ENCODE assay signal across 15 cellular contexts in the genomic region with DNA sequence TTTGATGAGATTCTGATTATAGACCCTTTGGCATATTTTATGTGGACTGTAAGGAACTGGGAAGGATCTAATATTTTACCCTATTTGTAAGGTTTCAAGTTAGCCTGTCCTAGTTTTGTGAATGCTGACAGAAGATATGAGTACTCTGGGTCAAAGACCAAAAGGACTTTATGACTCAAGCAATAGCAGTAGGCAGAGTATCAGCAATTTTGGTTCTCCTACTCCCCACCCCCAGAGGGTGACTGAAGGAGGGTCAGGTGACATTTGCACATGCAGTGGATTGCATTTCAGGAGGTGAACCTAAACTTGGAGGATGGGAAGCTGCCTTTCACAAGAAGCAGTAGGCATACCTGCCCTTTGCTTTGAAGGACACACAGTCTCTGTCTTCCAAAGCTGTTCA.
A peak's percentile ranks its signal among the peaks of the same experiment; 100 is the strongest.
DNase-seq lines count a peak whose midpoint lies in the region; ATAC-seq and TF ChIP-seq lines count a peak whose summit lies in the region.
"Had no signal": no experiment of that assay in that cellular context is flagged by ENCODE, and none has a peak within 500 bp of the region (broad histone marks: within the 10 kb centered on the region; RNA-seq: fewer than 3 reads in every experiment).

No MANE protein-coding gene starts in this region.

- H3K27me3 ChIP-seq in MG63: no peaks in the 10 kb centered on the region
- no peaks in the 10 kb centered on the region for H3K27me3 ChIP-seq in Peyer's patch
- H3K27me3 ChIP-seq: pancreas, suprapubic skin had no signal

- peak overlapping the region; percentile 88 for H3K27ac Mint-ChIP-seq in activated T-helper 2 cell treated with anti-CD3 and anti-CD28 coated beads, Interferon-gamma antibody, Interleukin-2, Interleukin-4, amounts not matched to agents 10 μg/mL and 5 μg/mL and 100 μg/mL, durations not matched to agents 14 hours and 24 hours and 36 hours

- H3K4me1 Mint-ChIP-seq in activated T-helper 2 cell treated with anti-CD3 and anti-CD28 coated beads, Interferon-gamma antibody, Interleukin-2, Interleukin-4, amounts not matched to agents 10 μg/mL and 5 μg/mL and 100 μg/mL, durations not matched to agents 14 hours and 24 hours and 36 hours (ENCODE audit: low read depth): peaks cover 69% of the 10 kb centered on the region

- H3K9me3 ChIP-seq in MG63 (no peaks in the 10 kb centered on the region), Peyer's patch (no peaks in the 10 kb centered on the region)
- H3K9me3 ChIP-seq: pancreas, suprapubic skin had no signal

- peak; percentile 31 for ATAC-seq in HG02798 (IDR thresholded peaks at IDR 0.05; ENCODE audit: poor library complexity, unreplicated experiment)
- ATAC-seq: left ventricle myocardium superior had no signal

- H3K4me3 ChIP-seq in MG63 (no peak overlapping the region), Peyer's patch (no peak overlapping the region)
- H3K4me3 ChIP-seq: pancreas, suprapubic skin had no signal

- peak overlapping the region in 2 of 4 donors; percentile 66 to 73 for H3K27ac ChIP-seq in Peyer's patch
- H3K27ac ChIP-seq: 22Rv1, pancreas, suprapubic skin had no signal

- H3K27me3 Mint-ChIP-seq in activated T-helper 2 cell treated with anti-CD3 and anti-CD28 coated beads, Interferon-gamma antibody, Interleukin-2, Interleukin-4, amounts not matched to agents 10 μg/mL and 5 μg/mL and 100 μg/mL, durations not matched to agents 14 hours and 24 hours and 36 hours (ENCODE audit: low read depth): no peaks in the 10 kb centered on the region

- H3K36me3 Mint-ChIP-seq in activated T-helper 2 cell treated with anti-CD3 and anti-CD28 coated beads, Interferon-gamma antibody, Interleukin-2, Interleukin-4, amounts not matched to agents 10 μg/mL and 5 μg/mL and 100 μg/mL, durations not matched to agents 14 hours and 24 hours and 36 hours (ENCODE audit: low read depth): no peaks in the 10 kb centered on the region

- no peaks in the 10 kb centered on the region for H3K9me3 Mint-ChIP-seq in activated T-helper 2 cell treated with anti-CD3 and anti-CD28 coated beads, Interferon-gamma antibody, Interleukin-2, Interleukin-4, amounts not matched to agents 10 μg/mL and 5 μg/mL and 100 μg/mL, durations not matched to agents 14 hours and 24 hours and 36 hours

- TF ChIP-seq CTCF in Peyer's patch (IDR thresholded peaks at IDR 0.05): no peak

- TF ChIP-seq POLR2A in Peyer's patch (IDR thresholded peaks at IDR 0.05): no peak

- intact Hi-C loops in activated T-helper 2 cell treated with anti-CD3 and anti-CD28 coated beads, Interferon-gamma antibody, Interleukin-2, Interleukin-4, amounts not matched to agents 10 μg/mL and 5 μg/mL and 100 μg/mL, durations not matched to agents 14 hours and 24 hours and 36 hours (cut with micrococcal nuclease): loop anchor here (10.0 kb wide), 1 partner anchor 786 kb away; no protein-coding TSS in a partner anchor

- H3K4me3 Mint-ChIP-seq in activated T-helper 2 cell treated with anti-CD3 and anti-CD28 coated beads, Interferon-gamma antibody, Interleukin-2, Interleukin-4, amounts not matched to agents 10 μg/mL and 5 μg/mL and 100 μg/mL, durations not matched to agents 14 hours and 24 hours and 36 hours (ENCODE audit: low read depth): no peak overlapping the region

- DNase-seq in DMS53 (lab: John Stamatoyannopoulos, UW): peak; percentile 29
- DNase-seq in DMS53 treated with DMSO at 0.1 percent for 48 hours (lab: John Stamatoyannopoulos, UW; ENCODE audit: unreplicated experiment): no peak
- DNase-seq in activated T-helper 2 cell treated with anti-CD3 and anti-CD28 coated beads, Interferon-gamma antibody, Interleukin-2, Interleukin-4, amounts not matched to agents 10 μg/mL and 5 μg/mL and 100 μg/mL, durations not matched to agents 14 hours and 24 hours and 36 hours (ENCODE audit: low spot score): no peak
- DNase-seq in renal cortical epithelial cell (ENCODE audit: low read depth): peak; percentile 70
- no peak for DNase-seq in MG63
- no peak for DNase-seq in Peyer's patch
- DNase-seq in NCI-H82 (lab: John Stamatoyannopoulos, UW): no peak
- DNase-seq: effector CD8-positive, alpha-beta T cell; left ventricle myocardium superior; NCI-H187 treated with DMSO at 0.1 percent for 48 hours; pancreas; stimulated activated CD4-positive, alpha-beta T cell treated with anti-CD3 and anti-CD28 coated beads, Interleukin-4, amount 100 ng/mL, for 1 hour had no signal

- H3K36me3 ChIP-seq in MG63 (no peaks in the 10 kb centered on the region), Peyer's patch (no peaks in the 10 kb centered on the region)
- H3K36me3 ChIP-seq: pancreas, suprapubic skin had no signal

- H3K4me1 ChIP-seq in Peyer's patch: peaks cover 0 to 42% (median 6%) of the 10 kb centered on the region in 4 donors

Comparison
In these comparisons a context has a peak if more than half of its experiments do, and no peak if none do; other contexts are left out.
1. DNase-seq: peak in DMS53 (single experiment) and renal cortical epithelial cell (single experiment); none in DMS53 treated with DMSO at 0.1 percent for 48 hours (single experiment), activated T-helper 2 cell treated with anti-CD3 and anti-CD28 coated beads, Interferon-gamma antibody, Interleukin-2, Interleukin-4, amounts not matched to agents 10 μg/mL and 5 μg/mL and 100 μg/mL, durations not matched to agents 14 hours and 24 hours and 36 hours (single experiment), MG63 (single experiment), Peyer's patch (0 of 3) and NCI-H82 (single experiment).